Comparison of ENCODE assay signal across 1 cellular context in genomic region chr14:55201219-55202096, GRCh38.
TF ChIP-seq lines count a peak whose summit lies in the region.

No MANE protein-coding gene starts in this region.

TF ChIP-seq in GM23338, 12 proteins besides CTCF, POLR2A, EP300 and RAD21 (continued from another document):
- TF ChIP-seq JUNB (IDR thresholded peaks at IDR 0.05; ENCODE audit: unreplicated experiment) (no peak), REST (IDR thresholded peaks at IDR 0.05; ENCODE audit: unreplicated experiment) (no peak), EZH2 (IDR thresholded peaks at IDR 0.05; ENCODE audit: low read depth, unreplicated experiment) (no peak), CREB1 (CRISPR knock-in tag; IDR thresholded peaks at IDR 0.05; ENCODE audit: low read depth) (no peak), STAT1 (IDR thresholded peaks at IDR 0.05; ENCODE audit: unreplicated experiment) (no peak)
